In the genomic region with DNA sequence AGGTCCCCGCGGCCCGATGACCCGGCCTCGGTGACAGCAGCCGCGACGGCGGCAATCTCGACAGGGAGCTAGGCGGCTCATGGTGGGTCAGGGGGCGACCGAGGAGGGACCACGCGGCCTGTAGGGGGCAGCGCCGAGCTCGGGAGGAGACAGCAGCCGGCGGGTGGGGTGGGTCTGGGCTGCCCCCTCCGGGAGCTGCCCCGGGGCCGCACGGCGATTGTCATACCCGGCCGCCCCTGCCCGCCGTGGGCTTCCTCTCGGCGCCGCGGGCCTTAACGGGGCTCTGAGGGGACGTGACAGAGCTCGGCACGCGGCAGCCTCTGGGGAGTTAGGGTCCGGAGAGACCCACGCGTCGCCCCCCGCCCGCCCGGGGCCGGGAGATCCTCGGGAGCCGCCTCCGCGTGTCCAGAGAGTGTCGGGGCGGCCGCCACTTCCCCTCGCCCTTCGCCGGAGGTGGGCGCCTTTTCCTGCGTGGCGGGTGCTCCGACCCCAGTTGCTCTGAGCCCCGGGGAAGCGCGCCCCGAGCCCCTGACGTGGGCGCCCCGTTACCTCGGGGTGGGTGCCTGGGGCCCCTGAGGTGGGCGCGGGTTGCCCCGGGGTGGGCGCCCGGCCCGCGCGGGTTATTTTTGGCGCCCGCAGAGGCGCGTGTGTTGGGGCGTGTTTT, we compare ENCODE assay signal across 8 cellular contexts. TPM values are rescaled to one million over a fixed set of nuclear protein-coding genes. Genes with fewer than 3 reads are reported as not detected.
DNase-seq lines count a peak whose midpoint lies in the region; ATAC-seq and TF ChIP-seq lines count a peak whose summit lies in the region.

No MANE protein-coding gene starts in this region.

- H3K79me2 ChIP-seq in KMS-11 (ENCODE audit: insufficient read depth, low read depth) = peaks cover 42% of the 10 kb centered on the region

- H3K4me2 ChIP-seq in KMS-11 = peak overlapping the region; percentile 17; the same call in 1 of the 2 replicates

- H3K4me1 ChIP-seq in KMS-11 (ENCODE audit: low read depth, poor library complexity, severe bottlenecking) (peaks cover 12% of the 10 kb centered on the region), endocrine pancreas (ENCODE audit: control insufficient read depth, insufficient read depth, low read length) (peaks cover 6% of the 10 kb centered on the region)

- peak overlapping the region; percentile 83 for H3K4me3 Mint-ChIP-seq in activated CD8-positive, alpha-beta T cell treated with anti-CD3 and anti-CD28 coated beads for 36 hours
- peak overlapping the region; percentile 88 for H3K4me3 Mint-ChIP-seq in stimulated activated effector memory CD8-positive, alpha-beta T cell treated with anti-CD3 and anti-CD28 coated beads, Interleukin-12 subunit alpha, Interleukin-12 subunit beta, amount 100 ng/mL, for 72 hours

- H3K27ac ChIP-seq in KMS-11 = peak overlapping the region; percentile 73

- intact Hi-C loops in activated CD8-positive, alpha-beta T cell treated with anti-CD3 and anti-CD28 coated beads for 36 hours (cut with micrococcal nuclease) = no loop called here

- H3K27me3 ChIP-seq in KMS-11 (ENCODE audit: insufficient read depth, low read depth) = no peaks in the 10 kb centered on the region
- H3K27me3 ChIP-seq in endocrine pancreas (ENCODE audit: control insufficient read depth, insufficient read depth, low read length) = no peaks in the 10 kb centered on the region

- peak; percentile 11 for DNase-seq in DMS114 treated with DMSO at 0.1 percent for 48 hours (lab: John Stamatoyannopoulos, UW; ENCODE audit: unreplicated experiment)
- peak; percentile 82 for DNase-seq in activated CD8-positive, alpha-beta T cell treated with anti-CD3 and anti-CD28 coated beads for 36 hours
- DNase-seq in mucosa of gallbladder (ENCODE audit: low spot score) = peak; percentile 51
- peak; percentile 58 to 87 for DNase-seq in stimulated activated effector memory CD8-positive, alpha-beta T cell treated with anti-CD3 and anti-CD28 coated beads, Interleukin-12 subunit alpha, Interleukin-12 subunit beta, amount 100 ng/mL, for 72 hours (ENCODE audit: low spot score in 2 of 2)
- DNase-seq in NCI-H187 (lab: John Stamatoyannopoulos, UW) = no peak

- H3K4me3 ChIP-seq in KMS-11 (IDR thresholded peaks at IDR 0.05; ENCODE audit: insufficient read depth, low read depth, low read length) (no peak overlapping the region), endocrine pancreas (ENCODE audit: control insufficient read depth, insufficient read depth, low read length) (no peak overlapping the region)

- peak overlapping the region; percentile 95 for H3K27ac Mint-ChIP-seq in activated CD8-positive, alpha-beta T cell treated with anti-CD3 and anti-CD28 coated beads for 36 hours
- peak overlapping the region; percentile 87 for H3K27ac Mint-ChIP-seq in stimulated activated effector memory CD8-positive, alpha-beta T cell treated with anti-CD3 and anti-CD28 coated beads, Interleukin-12 subunit alpha, Interleukin-12 subunit beta, amount 100 ng/mL, for 72 hours

- no peaks in the 10 kb centered on the region for H3K9me3 Mint-ChIP-seq in activated CD8-positive, alpha-beta T cell treated with anti-CD3 and anti-CD28 coated beads for 36 hours
- H3K9me3 Mint-ChIP-seq in stimulated activated effector memory CD8-positive, alpha-beta T cell treated with anti-CD3 and anti-CD28 coated beads, Interleukin-12 subunit alpha, Interleukin-12 subunit beta, amount 100 ng/mL, for 72 hours = no peaks in the 10 kb centered on the region

- H3K4me1 Mint-ChIP-seq in activated CD8-positive, alpha-beta T cell treated with anti-CD3 and anti-CD28 coated beads for 36 hours (ENCODE audit: low read depth) = peaks cover 20% of the 10 kb centered on the region
- H3K4me1 Mint-ChIP-seq in stimulated activated effector memory CD8-positive, alpha-beta T cell treated with anti-CD3 and anti-CD28 coated beads, Interleukin-12 subunit alpha, Interleukin-12 subunit beta, amount 100 ng/mL, for 72 hours = peaks cover 34% of the 10 kb centered on the region

- H3K9ac ChIP-seq in KMS-11 (peak overlapping the region; percentile 85), endocrine pancreas (ENCODE audit: control insufficient read depth, insufficient read depth, low read length) (peak overlapping the region; percentile 62)

- POLR2A ChIA-PET in activated CD8-positive, alpha-beta T cell treated with anti-CD3 and anti-CD28 coated beads for 36 hours (lab: Charles Lee) = interaction anchor here (0.6 to 3.0 kb wide), 15 partner anchors 16 to 269 kb away, joined by 3 to 10 read pairs (median 3); no protein-coding TSS in a partner anchor

- H3K36me3 Mint-ChIP-seq in activated CD8-positive, alpha-beta T cell treated with anti-CD3 and anti-CD28 coated beads for 36 hours (ENCODE audit: low read depth) = no peaks in the 10 kb centered on the region
- H3K36me3 Mint-ChIP-seq in stimulated activated effector memory CD8-positive, alpha-beta T cell treated with anti-CD3 and anti-CD28 coated beads, Interleukin-12 subunit alpha, Interleukin-12 subunit beta, amount 100 ng/mL, for 72 hours = peaks cover 6% of the 10 kb centered on the region

- H3K27me3 Mint-ChIP-seq in activated CD8-positive, alpha-beta T cell treated with anti-CD3 and anti-CD28 coated beads for 36 hours = no peaks in the 10 kb centered on the region

- peak; percentile 50; the same call in 1 of the 2 replicates for TF ChIP-seq CTCF in KMS-11 (conservative IDR thresholded peaks at IDR 0.05; ENCODE audit: low read depth, low read length)
- TF ChIP-seq CTCF in activated CD8-positive, alpha-beta T cell treated with anti-CD3 and anti-CD28 coated beads for 36 hours (IDR thresholded peaks at IDR 0.05) = peak; percentile 76

- ATAC-seq in GM21529 (IDR thresholded peaks at IDR 0.05; ENCODE audit: unreplicated experiment) = peak; percentile 51
- ATAC-seq in activated CD8-positive, alpha-beta T cell treated with anti-CD3 and anti-CD28 coated beads for 36 hours = peak; percentile 62
- peak; percentile 71 for ATAC-seq in stimulated activated effector memory CD8-positive, alpha-beta T cell treated with anti-CD3 and anti-CD28 coated beads, Interleukin-12 subunit alpha, Interleukin-12 subunit beta, amount 100 ng/mL, for 72 hours

- no peaks in the 10 kb centered on the region for H3K9me3 ChIP-seq in endocrine pancreas (ENCODE audit: control insufficient read depth, low read length)

- no peaks in the 10 kb centered on the region for H4K20me1 ChIP-seq in KMS-11 (ENCODE audit: insufficient read depth)

- CTCF ChIA-PET in activated CD8-positive, alpha-beta T cell treated with anti-CD3 and anti-CD28 coated beads for 36 hours (lab: Charles Lee) = interaction anchor here (0.6 to 7.0 kb wide), 31 partner anchors 10 to 352 kb away, joined by 3 to 32 read pairs (median 4); no protein-coding TSS in a partner anchor

- H3K36me3 ChIP-seq in KMS-11 (ENCODE audit: insufficient read depth) = no peaks in the 10 kb centered on the region
- no peaks in the 10 kb centered on the region for H3K36me3 ChIP-seq in endocrine pancreas (ENCODE audit: control insufficient read depth, insufficient read depth, low read length)

- H2AFZ ChIP-seq in KMS-11 (ENCODE audit: low read depth) = peak overlapping the region; percentile 69

RNA-seq across cellular contexts. Expression of gene PLCL2, which starts 0.5 kb away (rescaled TPM):
- total RNA-seq in activated CD8-positive, alpha-beta T cell treated with anti-CD3 and anti-CD28 coated beads for 36 hours = 10 to 100 TPM; 19.4 to 19.7 TPM
- total RNA-seq in mucosa of gallbladder = 26.1 TPM

Comparison
In these comparisons a context has a peak if more than half of its experiments do, and no peak if none do; other contexts are left out.
1. DNase-seq: peak in DMS114 treated with DMSO at 0.1 percent for 48 hours (single experiment), activated CD8-positive, alpha-beta T cell treated with anti-CD3 and anti-CD28 coated beads for 36 hours (single experiment), mucosa of gallbladder (single experiment) and stimulated activated effector memory CD8-positive, alpha-beta T cell treated with anti-CD3 and anti-CD28 coated beads, Interleukin-12 subunit alpha, Interleukin-12 subunit beta, amount 100 ng/mL, for 72 hours (2 of 2); none in NCI-H187 (0 of 2).
2. Peak in every context shown above with its lines, with median percentiles within 50 percentile points of each other: ATAC-seq.